Comparison of ENCODE assay signal across 17 cellular contexts in the genomic region with DNA sequence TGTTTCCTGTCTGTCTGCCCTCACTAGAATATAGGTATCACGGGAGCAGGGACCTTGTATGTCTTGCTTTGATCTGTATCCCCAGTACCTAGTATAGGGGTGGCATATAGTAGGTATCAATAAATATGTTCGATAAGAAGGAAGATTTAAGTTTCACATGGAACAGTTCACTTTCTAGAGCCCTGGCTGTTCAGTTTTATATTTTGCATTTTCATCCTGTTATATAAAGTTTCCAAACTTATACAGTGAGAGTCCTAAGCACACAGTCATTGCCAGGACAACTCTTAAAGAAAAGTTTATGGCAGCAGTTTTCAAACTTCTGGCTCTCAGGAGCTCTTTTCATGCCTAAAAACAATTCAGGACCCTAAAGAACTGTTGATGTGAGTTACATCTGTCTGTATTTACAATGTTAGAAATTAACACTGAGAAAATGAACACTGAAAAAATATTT. TPM values are rescaled to one million over a fixed set of nuclear protein-coding genes. Genes with fewer than 3 reads are reported as not detected.
DNase-seq lines count a peak whose midpoint lies in the region; ATAC-seq and TF ChIP-seq lines count a peak whose summit lies in the region.
"Had no signal": no experiment of that assay in that cellular context is flagged by ENCODE, and none has a peak within 500 bp of the region (broad histone marks: within the 10 kb centered on the region; RNA-seq: fewer than 3 reads in every experiment).

No MANE protein-coding gene starts in this region.

- WGBS in spleen, 5 donors, result 69 to 79% (median 74%) methylated on average over 2 of the region's 2 CpGs

- H3K36me3 Mint-ChIP-seq in activated CD4-positive, alpha-beta T cell treated with anti-CD3 and anti-CD28 coated beads, Interleukin-2, amount 10 ng/mL, durations not matched to agents 24 days and 14 days (ENCODE audit: low read depth), result peaks cover 41% of the 10 kb centered on the region
- H3K36me3 Mint-ChIP-seq in T-helper 17 cell (ENCODE audit: low read depth), result peaks cover 7% of the 10 kb centered on the region
- H3K36me3 Mint-ChIP-seq in immature natural killer cell, result peaks cover 4 to 11% (median 5%) of the 10 kb centered on the region in 3 donors
- H3K36me3 Mint-ChIP-seq: activated naive CD4-positive, alpha-beta T cell treated with anti-CD3 and anti-CD28 coated beads, Interleukin-2, amount 50 U/mL, for 72 hours had no signal

- intact Hi-C loops in activated CD4-positive, alpha-beta T cell treated with anti-CD3 and anti-CD28 coated beads, Interleukin-2, amount 10 ng/mL, durations not matched to agents 24 days and 14 days (cut with micrococcal nuclease), result no loop called here
- intact Hi-C loops in spleen (cut with DNase I; ENCODE audit: low total_unique reads), result no loop called here

- peak overlapping the region in 1 of 8 donors; percentile 23 for H3K4me3 ChIP-seq in spleen
- H3K4me3 ChIP-seq: BLaER1, body of pancreas, SJSA1, transverse colon had no signal

- peak overlapping the region in 5 of 8 donors; percentile 78 to 88 (median 82) for H3K27ac ChIP-seq in spleen
- H3K27ac ChIP-seq: BLaER1, body of pancreas, SJSA1 had no signal

- DNase-seq in activated CD4-positive, alpha-beta T cell treated with anti-CD3 and anti-CD28 coated beads, Interleukin-2, amount 10 ng/mL, durations not matched to agents 24 days and 14 days, result no peak
- DNase-seq in activated CD4-positive, alpha-beta T cell treated with anti-CD3 and anti-CD28 coated beads, Interleukin-2, amount 50 U/mL, for 48 hours, result no peak
- no peak for DNase-seq in T-helper 17 cell
- DNase-seq in immature natural killer cell, result no peak
- DNase-seq in spleen, result no peak
- no peak for DNase-seq in NOMO-1 treated with DMSO at 0.1 percent for 48 hours (lab: John Stamatoyannopoulos, UW; ENCODE audit: unreplicated experiment)
- DNase-seq in KBM-7, result no peak
- DNase-seq in NCI-H526 (lab: John Stamatoyannopoulos, UW), result no peak
- DNase-seq: body of pancreas, left colon, NCI-H1105 treated with DMSO at 0.1 percent for 48 hours, NCI-H2107, posterior cingulate gyrus, transverse colon had no signal

- no peak for TF ChIP-seq CTCF in spleen (IDR thresholded peaks at IDR 0.05 in 8 of 11, conservative IDR thresholded peaks at IDR 0.05 in 3 of 11)

- no peak for ATAC-seq in T-helper 17 cell
- ATAC-seq: activated naive CD4-positive, alpha-beta T cell treated with anti-CD3 and anti-CD28 coated beads, Interleukin-2, amount 50 U/mL, for 72 hours; body of pancreas; left colon had no signal

- H3K27me3 ChIP-seq in spleen (replicated peaks in 1 of 7), result no peaks in the 10 kb centered on the region
- H3K27me3 ChIP-seq: BLaER1, body of pancreas, SJSA1, transverse colon had no signal

- H3K27ac Mint-ChIP-seq in activated CD4-positive, alpha-beta T cell treated with anti-CD3 and anti-CD28 coated beads, Interleukin-2, amount 10 ng/mL, durations not matched to agents 24 days and 14 days, result no peak overlapping the region
- H3K27ac Mint-ChIP-seq in T-helper 17 cell, result peak overlapping the region; percentile 97
- peak overlapping the region; percentile 20 to 93 (median 72) for H3K27ac Mint-ChIP-seq in immature natural killer cell

- H3K27me3 Mint-ChIP-seq in activated CD4-positive, alpha-beta T cell treated with anti-CD3 and anti-CD28 coated beads, Interleukin-2, amount 10 ng/mL, durations not matched to agents 24 days and 14 days, result no peaks in the 10 kb centered on the region
- H3K27me3 Mint-ChIP-seq in T-helper 17 cell (no peaks in the 10 kb centered on the region), immature natural killer cell (ENCODE audit: low read depth in 3 of 3) (peaks cover 0 to 2% (median 0%) of the 10 kb centered on the region in 3 donors)

- H3K36me3 ChIP-seq in spleen, result peaks cover 0 to 25% (median 0%) of the 10 kb centered on the region in 6 donors
- H3K36me3 ChIP-seq: SJSA1, transverse colon had no signal

- peaks cover 52% of the 10 kb centered on the region for H3K4me1 Mint-ChIP-seq in activated CD4-positive, alpha-beta T cell treated with anti-CD3 and anti-CD28 coated beads, Interleukin-2, amount 10 ng/mL, durations not matched to agents 24 days and 14 days
- H3K4me1 Mint-ChIP-seq in T-helper 17 cell (peaks cover 46% of the 10 kb centered on the region), immature natural killer cell (peaks cover 58 to 59% of the 10 kb centered on the region in 2 donors)

- in situ Hi-C loops in KBM-7 (cut with MboI; ENCODE audit: low pct_unique_long_range_greater_than_20kb, low sequenced_read_pairs), result no loop called here

- no peak for TF ChIP-seq POLR2A in spleen (IDR thresholded peaks at IDR 0.05)

- H3K9me3 ChIP-seq in T-helper 17 cell (ENCODE audit: control insufficient read depth, low read length, poor library complexity, severe bottlenecking) (no peaks in the 10 kb centered on the region), spleen (no peaks in the 10 kb centered on the region)
- H3K9me3 ChIP-seq: BLaER1, body of pancreas, SJSA1, transverse colon had no signal

- H3K4me1 ChIP-seq in spleen, result peaks cover 38 to 95% (median 61%) of the 10 kb centered on the region in 6 donors
- H3K4me1 ChIP-seq: SJSA1 had no signal

- H3K4me3 Mint-ChIP-seq in activated CD4-positive, alpha-beta T cell treated with anti-CD3 and anti-CD28 coated beads, Interleukin-2, amount 10 ng/mL, durations not matched to agents 24 days and 14 days, result peak overlapping the region; percentile 7
- peak overlapping the region; percentile 57 for H3K4me3 Mint-ChIP-seq in T-helper 17 cell
- H3K4me3 Mint-ChIP-seq in immature natural killer cell, result peak overlapping the region in 4 of 5 donors; percentile 28 to 68 (median 54)

- H3K9me3 Mint-ChIP-seq in activated CD4-positive, alpha-beta T cell treated with anti-CD3 and anti-CD28 coated beads, Interleukin-2, amount 10 ng/mL, durations not matched to agents 24 days and 14 days, result no peaks in the 10 kb centered on the region
- no peaks in the 10 kb centered on the region for H3K9me3 Mint-ChIP-seq in immature natural killer cell
- H3K9me3 Mint-ChIP-seq: activated naive CD4-positive, alpha-beta T cell treated with anti-CD3 and anti-CD28 coated beads, Interleukin-2, amount 50 U/mL, for 72 hours had no signal

RNA-seq across cellular contexts. Expression of gene ITPR1, which starts 13.4 kb away (rescaled TPM):
- 84.5 and 85.2 TPM in 2 replicates for total RNA-seq in activated CD4-positive, alpha-beta T cell treated with anti-CD3 and anti-CD28 coated beads, Interleukin-2, amount 10 ng/mL, durations not matched to agents 24 days and 14 days
- total RNA-seq in T-helper 17 cell (100 to 1,000 TPM in 1 of 2 donors, 10 to 100 TPM in 1; 92.0 to 102 TPM), spleen (100 to 1,000 TPM; 109 to 194 (median 131) TPM)
- polyA plus RNA-seq in immature natural killer cell (10 to 100 TPM in 1 of 3 donors, 1 to 10 TPM in 2; 3.0 to 14.7 (median 7.6) TPM), spleen (10 to 100 TPM; 17.5 to 20.0 (median 19.7) TPM)

RNA-seq across cellular contexts. Expression of gene SUMF1, which starts 39.5 kb away (rescaled TPM):
- total RNA-seq in activated CD4-positive, alpha-beta T cell treated with anti-CD3 and anti-CD28 coated beads, Interleukin-2, amount 10 ng/mL, durations not matched to agents 24 days and 14 days, result 6.7 and 7.4 TPM in 2 replicates
- total RNA-seq in T-helper 17 cell (10 to 100 TPM; 13.1 to 15.3 TPM), spleen (10 to 100 TPM; 23.6 to 53.0 (median 38.8) TPM)
- polyA plus RNA-seq in immature natural killer cell (10 to 100 TPM; 38.3 to 79.9 (median 43.9) TPM), spleen (10 to 100 TPM in 2 of 3 donors, 1 to 10 TPM in 1; 6.3 to 13.1 (median 12.1) TPM)

Comparison
In these comparisons a context has a peak if more than half of its experiments do, and no peak if none do; other contexts are left out.
1. H3K4me3 Mint-ChIP-seq: peak in every context shown above with its lines; median percentile 57 in T-helper 17 cell; 54 in immature natural killer cell; 7 in activated CD4-positive, alpha-beta T cell treated with anti-CD3 and anti-CD28 coated beads, Interleukin-2, amount 10 ng/mL, durations not matched to agents 24 days and 14 days.